ENCODE assay signal across 8 cellular contexts in the genomic region with DNA sequence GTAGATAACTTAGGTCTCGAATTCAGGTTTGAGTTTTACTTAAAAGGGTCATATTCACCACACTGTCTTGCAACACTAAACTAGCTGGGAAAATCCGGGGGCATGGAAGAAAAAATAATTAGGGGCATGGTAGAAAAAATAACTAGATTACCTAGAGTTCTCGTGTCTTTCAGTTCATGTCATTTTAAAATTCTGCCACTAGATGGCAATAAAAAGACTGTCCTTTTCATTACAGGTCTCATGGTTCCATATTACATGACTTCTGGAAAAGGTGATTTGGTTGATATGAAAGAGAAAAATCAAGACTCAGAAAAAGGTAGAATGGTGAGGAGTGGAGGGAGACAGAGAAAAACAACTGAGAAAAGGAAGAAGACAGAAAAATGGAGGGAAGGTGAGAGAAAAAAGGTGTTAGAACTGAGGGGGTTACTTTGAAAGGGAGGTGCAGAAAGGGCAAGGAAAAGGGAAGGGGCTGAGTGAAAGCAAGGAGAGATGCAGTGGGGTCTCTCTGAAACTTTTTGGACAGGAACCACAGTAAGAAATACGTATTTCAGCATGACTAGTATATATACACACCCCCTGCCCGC.
DNase-seq lines count a peak whose midpoint lies in the region; ATAC-seq and TF ChIP-seq lines count a peak whose summit lies in the region.

No MANE protein-coding gene starts in this region.

- WGBS in adrenal gland, 4 donors, result 40 to 45% (median 43%) methylated on average over 5 of the region's 5 CpGs

- no peaks in the 10 kb centered on the region for H3K36me3 ChIP-seq in adrenal gland (replicated peaks in 1 of 2)

- no peak overlapping the region for H3K27ac ChIP-seq in adrenal gland

- peak; percentile 57 to 84 (median 70) for TF ChIP-seq CTCF in adrenal gland (IDR thresholded peaks at IDR 0.05)

- intact Hi-C loops in adrenal gland (cut with DNase I), result loop anchor here in 1 of 2 donors (5.0 kb wide), 1 partner anchor 1387 kb away; no protein-coding TSS in a partner anchor

- no peaks in the 10 kb centered on the region for H3K4me1 ChIP-seq in adrenal gland (replicated peaks in 1 of 2)

- H3K27me3 ChIP-seq in adrenal gland, result no peaks in the 10 kb centered on the region

- H3K9me3 ChIP-seq in adrenal gland (replicated peaks in 1 of 3), result no peaks in the 10 kb centered on the region

- DNase-seq in NCI-H2107 treated with DMSO at 0.1 percent for 48 hours (lab: John Stamatoyannopoulos, UW; ENCODE audit: unreplicated experiment), result peak; percentile 23
- no peak for DNase-seq in NCI-H2107 (lab: John Stamatoyannopoulos, UW)
- DNase-seq in NCI-H128 (lab: John Stamatoyannopoulos, UW; ENCODE audit: unreplicated experiment), result peak; percentile 12
- DNase-seq in adrenal gland, result no peak
- DNase-seq in iPS DF 4.7 (ENCODE audit: extremely low read depth, low spot score), result peak; percentile 33
- peak; percentile 80 for DNase-seq in superior temporal gyrus (ENCODE audit: extremely low spot score)
- DNase-seq in OCI-M2 (lab: John Stamatoyannopoulos, UW; ENCODE audit: unreplicated experiment), result no peak

- H3K4me3 ChIP-seq in adrenal gland, result no peak overlapping the region

- TF ChIP-seq POLR2A in adrenal gland (IDR thresholded peaks at IDR 0.05), result no peak

- ATAC-seq in GM21825 (IDR thresholded peaks at IDR 0.05; ENCODE audit: unreplicated experiment), result peak; percentile 59

Comparison
In these comparisons a context has a peak if more than half of its experiments do, and no peak if none do; other contexts are left out.
1. DNase-seq: peak in NCI-H2107 treated with DMSO at 0.1 percent for 48 hours (single experiment), NCI-H128 (single experiment), iPS DF 4.7 (single experiment) and superior temporal gyrus (single experiment); none in NCI-H2107 (single experiment), adrenal gland (0 of 7) and OCI-M2 (single experiment).